ENCODE assay signal across 1 cellular context in genomic region chr1:56576880-56577858, GRCh38.
TF ChIP-seq lines count a peak whose summit lies in the region.

No MANE protein-coding gene starts in this region.

TF ChIP-seq in GM12878, 131 proteins besides CTCF, POLR2A, EP300 and RAD21 (continued from another document):
- TF ChIP-seq MEF2B (IDR thresholded peaks at IDR 0.05; ENCODE audit: partially characterized antibody, poor library complexity, severe bottlenecking): peak; percentile 65
- no peak for TF ChIP-seq ZNF217 (IDR thresholded peaks at IDR 0.05)
